Comparison of ENCODE assay signal across 24 cellular contexts in genomic region chr18:40234217-40234616, GRCh38.
"Had no signal": no experiment of that assay in that cellular context is flagged by ENCODE, and none has a peak within 500 bp of the region (broad histone marks: within the 10 kb centered on the region; RNA-seq: fewer than 3 reads in every experiment).

No MANE protein-coding gene starts in this region.

- H3K9ac ChIP-seq: parathyroid adenoma had no signal

- H3K4me3 Mint-ChIP-seq: natural killer cell treated with Interleukin-12 subunit alpha and Interleukin-12 subunit beta and Interleukin-15 and Interleukin-18, amount 100 ng/mL, for 72 hours; stimulated activated effector memory CD8-positive, alpha-beta T cell treated with anti-CD3 and anti-CD28 coated beads, Interleukin-12 subunit alpha, Interleukin-12 subunit beta, amount 100 ng/mL, for 72 hours had no signal

- H3K27ac ChIP-seq: dorsolateral prefrontal cortex, epithelial cell of prostate, gastrocnemius medialis, heart left ventricle, hepatocyte, left lung, neutrophil, parathyroid adenoma, right lobe of liver, testis, tibial artery, upper lobe of left lung had no signal

- H3K79me2 ChIP-seq: hepatocyte, parathyroid adenoma had no signal

- H3K4me1 ChIP-seq: gastrocnemius medialis, heart left ventricle, left lung, parathyroid adenoma, right lobe of liver, testis, tibial artery, upper lobe of left lung had no signal

- H3K4me3 ChIP-seq: dorsolateral prefrontal cortex, gastrocnemius medialis, heart left ventricle, hepatocyte, left lung, right lobe of liver, testis, tibial artery, upper lobe of left lung had no signal

- H3K36me3 ChIP-seq: gastrocnemius medialis, heart left ventricle, left lung, neutrophil, right lobe of liver, tibial artery, upper lobe of left lung had no signal

- H3K9me3 ChIP-seq: gastrocnemius medialis, neutrophil, right lobe of liver, testis, tibial artery, upper lobe of left lung had no signal

- H3K36me3 Mint-ChIP-seq: natural killer cell treated with Interleukin-12 subunit alpha and Interleukin-12 subunit beta and Interleukin-15 and Interleukin-18, amount 100 ng/mL, for 72 hours; stimulated activated effector memory CD8-positive, alpha-beta T cell treated with anti-CD3 and anti-CD28 coated beads, Interleukin-12 subunit alpha, Interleukin-12 subunit beta, amount 100 ng/mL, for 72 hours had no signal

- H3K27me3 ChIP-seq: dorsolateral prefrontal cortex, gastrocnemius medialis, heart left ventricle, hepatocyte, left lung, neutrophil, right lobe of liver, testis, tibial artery, upper lobe of left lung had no signal

- H3K4me2 ChIP-seq: hepatocyte had no signal

- H3K4me1 Mint-ChIP-seq: stimulated activated effector memory CD8-positive, alpha-beta T cell treated with anti-CD3 and anti-CD28 coated beads, Interleukin-12 subunit alpha, Interleukin-12 subunit beta, amount 100 ng/mL, for 72 hours had no signal

- H3K27ac Mint-ChIP-seq: natural killer cell treated with Interleukin-12 subunit alpha and Interleukin-12 subunit beta and Interleukin-15 and Interleukin-18, amount 100 ng/mL, for 72 hours; progenitor cell of endocrine pancreas; stimulated activated effector memory CD8-positive, alpha-beta T cell treated with anti-CD3 and anti-CD28 coated beads, Interleukin-12 subunit alpha, Interleukin-12 subunit beta, amount 100 ng/mL, for 72 hours had no signal

- DNase-seq: caudate nucleus; cerebellar nuclear complex; dorsolateral prefrontal cortex; effector CD4-positive, alpha-beta T cell; gastrocnemius medialis; heart left ventricle; left cardiac atrium; left lung; mesenchymal stem cell; right lobe of liver; stimulated activated CD4-positive, alpha-beta T cell treated with anti-CD3 and anti-CD28 coated beads, Interleukin-2, amount 100 ng/mL, for 24 hours; stimulated activated CD4-positive, alpha-beta T cell treated with anti-CD3 and anti-CD28 coated beads, Interleukin-4, amount 100 ng/mL, for 24 hours; stimulated activated naive CD4-positive, alpha-beta T cell treated with Interleukin-2 at 50 U/mL for 16 hours; substantia nigra; testis; tibial artery; upper lobe of left lung had no signal

- H3K27me3 Mint-ChIP-seq: natural killer cell treated with Interleukin-12 subunit alpha and Interleukin-12 subunit beta and Interleukin-15 and Interleukin-18, amount 100 ng/mL, for 72 hours; progenitor cell of endocrine pancreas had no signal
